8 cellular contexts compared by ENCODE assay signal in the genomic region with DNA sequence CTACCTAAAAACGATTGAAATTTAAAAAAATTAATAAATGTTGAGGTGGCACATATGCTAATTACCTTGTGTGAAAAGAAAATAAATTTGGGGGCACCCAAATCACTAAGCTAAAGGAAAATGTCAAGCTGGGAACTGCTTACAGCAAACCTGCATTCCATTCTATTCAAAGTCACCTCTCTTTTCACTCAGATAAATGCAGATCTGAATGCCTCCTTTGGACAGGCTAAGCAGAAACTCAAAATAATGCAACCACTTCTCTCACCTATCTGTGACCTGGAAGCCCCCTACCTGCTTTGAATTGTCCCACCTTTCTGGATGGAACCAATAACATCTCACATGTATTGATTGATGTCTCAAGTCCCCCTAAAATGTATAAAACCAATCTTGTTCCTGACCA.
"Had no signal": no experiment of that assay in that cellular context is flagged by ENCODE, and none has a peak within 500 bp of the region (broad histone marks: within the 10 kb centered on the region; RNA-seq: fewer than 3 reads in every experiment).

No MANE protein-coding gene starts in this region.

- H3K9me3 ChIP-seq: HAP-1 had no signal

- H3K36me3 ChIP-seq: HAP-1 had no signal

- H3K4me3 Mint-ChIP-seq: HFFc6, IgD-negative memory B cell had no signal

- H3K27ac Mint-ChIP-seq: HFFc6, IgD-negative memory B cell had no signal

- ATAC-seq: HCT116, HepG2 had no signal

- H3K27me3 Mint-ChIP-seq: IgD-negative memory B cell had no signal

- H3K27ac ChIP-seq: HL-60 had no signal

- H3K4me3 ChIP-seq: HAP-1 had no signal

- H3K4me1 Mint-ChIP-seq: IgD-negative memory B cell had no signal

- H3K4me1 ChIP-seq: HAP-1 had no signal

- H3K36me3 Mint-ChIP-seq: IgD-negative memory B cell had no signal

- H3K9me3 Mint-ChIP-seq: IgD-negative memory B cell had no signal

- DNase-seq: GOT3, H7, HFFc6 had no signal
